ENCODE assay signal across 11 cellular contexts in the genomic region with DNA sequence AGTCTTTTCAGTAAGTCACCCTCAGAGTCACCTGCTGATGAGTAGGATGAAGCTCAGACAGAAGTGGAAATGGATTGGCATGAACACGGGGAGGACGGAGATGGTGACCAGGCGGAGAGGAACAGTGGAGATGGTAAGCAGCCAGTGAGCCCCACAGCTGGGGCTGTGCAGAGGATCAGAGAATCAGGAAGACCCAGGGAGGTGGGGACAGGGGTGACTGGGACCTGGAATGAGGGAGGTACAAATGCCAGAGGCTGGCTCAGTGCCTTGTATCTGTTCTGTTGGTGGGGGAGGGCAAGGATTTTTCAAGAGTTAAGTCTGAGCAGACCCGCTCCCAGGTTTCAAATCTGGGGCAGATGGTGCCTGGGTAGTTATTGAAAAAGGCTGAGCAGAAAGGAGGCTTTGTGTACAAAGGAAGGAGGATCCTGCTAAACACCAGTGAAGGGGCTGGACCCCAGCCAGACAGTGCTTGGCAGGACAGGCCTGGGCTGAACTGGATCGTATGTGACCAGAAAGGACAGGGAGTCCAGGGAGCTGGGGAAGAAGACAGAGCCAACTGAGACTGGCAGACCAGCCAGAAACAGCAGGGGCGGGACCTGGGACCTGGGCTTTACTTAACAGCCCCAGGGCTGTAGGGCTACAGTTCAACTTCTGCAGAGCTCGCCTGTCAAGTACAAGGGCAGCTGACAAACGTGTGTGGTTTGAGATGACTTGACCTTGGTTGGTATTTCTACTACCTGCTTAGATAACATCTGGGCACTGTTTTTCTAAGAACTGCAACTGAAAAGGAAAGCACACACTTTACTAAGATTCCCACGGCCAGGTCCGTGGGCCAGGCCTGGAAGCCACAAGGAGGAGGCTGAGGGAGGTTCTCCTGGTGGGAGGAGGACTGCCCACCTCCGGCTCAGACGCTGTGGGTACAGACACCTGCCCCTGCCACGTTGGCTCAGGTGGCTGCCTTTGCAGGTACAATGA. TPM values are rescaled to one million over a fixed set of nuclear protein-coding genes. Genes with fewer than 3 reads are reported as not detected.
DNase-seq lines count a peak whose midpoint lies in the region; ATAC-seq and TF ChIP-seq lines count a peak whose summit lies in the region.
"Had no signal": no experiment of that assay in that cellular context is flagged by ENCODE, and none has a peak within 500 bp of the region (broad histone marks: within the 10 kb centered on the region; RNA-seq: fewer than 3 reads in every experiment).

No MANE protein-coding gene starts in this region.

- H3K36me3 ChIP-seq in CD4-positive, CD25-positive, alpha-beta regulatory T cell (ENCODE audit: control insufficient read depth, insufficient read depth, low read length), result no peaks in the 10 kb centered on the region
- H3K36me3 ChIP-seq in BE2C, result no peaks in the 10 kb centered on the region
- H3K36me3 ChIP-seq: ovary had no signal

- no peak for TF ChIP-seq CTCF in BE2C (IDR thresholded peaks at IDR 0.05; ENCODE audit: low read depth, low read length)

- intact Hi-C loops in activated T-helper 1 cell treated with anti-CD3 and anti-CD28 coated beads, Interleukin-12 subunit alpha, Interleukin-12 subunit beta, Interleukin-2, Interleukin-4 antibody, amounts not matched to agents 30 ng/mL and 10 ng/mL and 1 ng/mL, durations not matched to agents 14 hours and 24 hours and 36 hours (cut with micrococcal nuclease), result no loop called here

- H3K4me1 ChIP-seq in CD4-positive, CD25-positive, alpha-beta regulatory T cell (ENCODE audit: control insufficient read depth, insufficient read depth, low read length, poor library complexity, severe bottlenecking), result no peaks in the 10 kb centered on the region
- no peaks in the 10 kb centered on the region for H3K4me1 ChIP-seq in BE2C

- H3K4me1 Mint-ChIP-seq in CD4-positive, CD25-positive, alpha-beta regulatory T cell, result peaks cover 0 to 17% (median 3%) of the 10 kb centered on the region in 4 donors
- H3K4me1 Mint-ChIP-seq in activated T-helper 1 cell treated with anti-CD3 and anti-CD28 coated beads, Interleukin-12 subunit alpha, Interleukin-12 subunit beta, Interleukin-2, Interleukin-4 antibody, amounts not matched to agents 30 ng/mL and 10 ng/mL and 1 ng/mL, durations not matched to agents 14 hours and 24 hours and 36 hours (ENCODE audit: low read depth), result no peaks in the 10 kb centered on the region

- H3K36me3 Mint-ChIP-seq in CD4-positive, CD25-positive, alpha-beta regulatory T cell, result peaks cover 6% of the 10 kb centered on the region
- H3K36me3 Mint-ChIP-seq in activated T-helper 1 cell treated with anti-CD3 and anti-CD28 coated beads, Interleukin-12 subunit alpha, Interleukin-12 subunit beta, Interleukin-2, Interleukin-4 antibody, amounts not matched to agents 30 ng/mL and 10 ng/mL and 1 ng/mL, durations not matched to agents 14 hours and 24 hours and 36 hours (ENCODE audit: low read depth), result no peaks in the 10 kb centered on the region

- no peak overlapping the region for H3K4me3 Mint-ChIP-seq in CD4-positive, CD25-positive, alpha-beta regulatory T cell
- H3K4me3 Mint-ChIP-seq in activated T-helper 1 cell treated with anti-CD3 and anti-CD28 coated beads, Interleukin-12 subunit alpha, Interleukin-12 subunit beta, Interleukin-2, Interleukin-4 antibody, amounts not matched to agents 30 ng/mL and 10 ng/mL and 1 ng/mL, durations not matched to agents 14 hours and 24 hours and 36 hours, result no peak overlapping the region

- H3K9me3 Mint-ChIP-seq in CD4-positive, CD25-positive, alpha-beta regulatory T cell, result peaks cover 0 to 9% (median 2%) of the 10 kb centered on the region in 7 donors
- H3K9me3 Mint-ChIP-seq in activated T-helper 1 cell treated with anti-CD3 and anti-CD28 coated beads, Interleukin-12 subunit alpha, Interleukin-12 subunit beta, Interleukin-2, Interleukin-4 antibody, amounts not matched to agents 30 ng/mL and 10 ng/mL and 1 ng/mL, durations not matched to agents 14 hours and 24 hours and 36 hours, result peaks cover 9% of the 10 kb centered on the region

- no peak overlapping the region for H3K27ac ChIP-seq in CD4-positive, CD25-positive, alpha-beta regulatory T cell (ENCODE audit: insufficient read depth, low read length, poor library complexity, severe bottlenecking)
- H3K27ac ChIP-seq: ovary had no signal

- H3K27ac Mint-ChIP-seq in CD4-positive, CD25-positive, alpha-beta regulatory T cell, result peak overlapping the region in 2 of 3 donors; percentile 16 to 78
- no peak overlapping the region for H3K27ac Mint-ChIP-seq in activated T-helper 1 cell treated with anti-CD3 and anti-CD28 coated beads, Interleukin-12 subunit alpha, Interleukin-12 subunit beta, Interleukin-2, Interleukin-4 antibody, amounts not matched to agents 30 ng/mL and 10 ng/mL and 1 ng/mL, durations not matched to agents 14 hours and 24 hours and 36 hours

- no peak overlapping the region for H3K4me3 ChIP-seq in CD4-positive, CD25-positive, alpha-beta regulatory T cell (ENCODE audit: low read depth, low read length)
- H3K4me3 ChIP-seq in BE2C (ENCODE audit: low read depth, low read length), result no peak overlapping the region
- H3K4me3 ChIP-seq: ovary had no signal

- H3K27me3 Mint-ChIP-seq in CD4-positive, CD25-positive, alpha-beta regulatory T cell, result peaks cover 10% of the 10 kb centered on the region
- peaks cover 8% of the 10 kb centered on the region for H3K27me3 Mint-ChIP-seq in activated T-helper 1 cell treated with anti-CD3 and anti-CD28 coated beads, Interleukin-12 subunit alpha, Interleukin-12 subunit beta, Interleukin-2, Interleukin-4 antibody, amounts not matched to agents 30 ng/mL and 10 ng/mL and 1 ng/mL, durations not matched to agents 14 hours and 24 hours and 36 hours (ENCODE audit: insufficient read depth)

- peak in 1 of 3 donors; percentile 61 for DNase-seq in CD4-positive, CD25-positive, alpha-beta regulatory T cell
- DNase-seq in NCI-H524 (lab: John Stamatoyannopoulos, UW), result peak; percentile 44 to 85
- peak; percentile 66 for DNase-seq in inferior parietal cortex (ENCODE audit: extremely low spot score)
- no peak for DNase-seq in BE2C
- DNase-seq in A172 (ENCODE audit: low spot score), result no peak
- DNase-seq in activated T-helper 1 cell treated with anti-CD3 and anti-CD28 coated beads, Interleukin-12 subunit alpha, Interleukin-12 subunit beta, Interleukin-2, Interleukin-4 antibody, amounts not matched to agents 30 ng/mL and 10 ng/mL and 1 ng/mL, durations not matched to agents 14 hours and 24 hours and 36 hours (ENCODE audit: low spot score), result no peak
- no peak for DNase-seq in glomerular visceral epithelial cell (ENCODE audit: extremely low spot score)
- DNase-seq: activated CD4-positive, CD25-positive, alpha-beta regulatory T cell treated with anti-CD3 and anti-CD28 coated beads, Interleukin-2, amount 50 U/mL, for 72 hours had no signal

- H3K9me3 ChIP-seq in CD4-positive, CD25-positive, alpha-beta regulatory T cell (ENCODE audit: control insufficient read depth in 2 of 2, low read length in 2 of 2), result peaks cover 0 to 6% of the 10 kb centered on the region in 2 experiments
- no peaks in the 10 kb centered on the region for H3K9me3 ChIP-seq in BE2C

- ATAC-seq in CD4-positive, CD25-positive, alpha-beta regulatory T cell (ENCODE audit: low read depth in 2 of 2), result no peak
- ATAC-seq in GM21423 (IDR thresholded peaks at IDR 0.05; ENCODE audit: unreplicated experiment), result peak; percentile 48

- peaks cover 3% of the 10 kb centered on the region for H3K27me3 ChIP-seq in CD4-positive, CD25-positive, alpha-beta regulatory T cell (ENCODE audit: control insufficient read depth, insufficient read depth, low read length)
- H3K27me3 ChIP-seq in BE2C, result no peaks in the 10 kb centered on the region
- H3K27me3 ChIP-seq: ovary had no signal

RNA-seq across cellular contexts. Expression of gene FRMPD2, which starts 13.2 kb away (rescaled TPM):
- total RNA-seq in CD4-positive, CD25-positive, alpha-beta regulatory T cell, result not detected
- not detected for polyA plus RNA-seq in CD4-positive, CD25-positive, alpha-beta regulatory T cell
- not detected for polyA plus RNA-seq in BE2C (2012; ENCODE audit: insufficient read depth, insufficient read length, low read depth)
- total RNA-seq in A172 (2014; rRNA removed; shearing (Covaris generic)), result not detected in 2 replicates
- not detected in 2 replicates for total RNA-seq in activated T-helper 1 cell treated with anti-CD3 and anti-CD28 coated beads, Interleukin-12 subunit alpha, Interleukin-12 subunit beta, Interleukin-2, Interleukin-4 antibody, amounts not matched to agents 30 ng/mL and 10 ng/mL and 1 ng/mL, durations not matched to agents 14 hours and 24 hours and 36 hours
- total RNA-seq: Daoy had no signal

RNA-seq across cellular contexts. Expression of gene MAPK8, which starts 18.8 kb away (rescaled TPM):
- total RNA-seq in CD4-positive, CD25-positive, alpha-beta regulatory T cell, result 34.5 TPM
- polyA plus RNA-seq in CD4-positive, CD25-positive, alpha-beta regulatory T cell, result 10 to 100 TPM; 19.8 to 26.1 (median 22.7) TPM
- polyA plus RNA-seq in BE2C (2012; ENCODE audit: insufficient read depth, insufficient read length, low read depth), result 50.2 TPM
- 43.6 and 66.6 TPM in 2 replicates for total RNA-seq in A172 (2014; rRNA removed; shearing (Covaris generic))
- total RNA-seq in activated T-helper 1 cell treated with anti-CD3 and anti-CD28 coated beads, Interleukin-12 subunit alpha, Interleukin-12 subunit beta, Interleukin-2, Interleukin-4 antibody, amounts not matched to agents 30 ng/mL and 10 ng/mL and 1 ng/mL, durations not matched to agents 14 hours and 24 hours and 36 hours, result 51.6 and 52.3 TPM in 2 replicates

Comparison
In these comparisons a context has a peak if more than half of its experiments do, and no peak if none do; other contexts are left out.
1. DNase-seq: peak in NCI-H524 (2 of 2) and inferior parietal cortex (single experiment); none in BE2C (single experiment), A172 (single experiment), activated T-helper 1 cell treated with anti-CD3 and anti-CD28 coated beads, Interleukin-12 subunit alpha, Interleukin-12 subunit beta, Interleukin-2, Interleukin-4 antibody, amounts not matched to agents 30 ng/mL and 10 ng/mL and 1 ng/mL, durations not matched to agents 14 hours and 24 hours and 36 hours (single experiment) and glomerular visceral epithelial cell (single experiment).